1 cellular context compared by ENCODE assay signal in the genomic region with DNA sequence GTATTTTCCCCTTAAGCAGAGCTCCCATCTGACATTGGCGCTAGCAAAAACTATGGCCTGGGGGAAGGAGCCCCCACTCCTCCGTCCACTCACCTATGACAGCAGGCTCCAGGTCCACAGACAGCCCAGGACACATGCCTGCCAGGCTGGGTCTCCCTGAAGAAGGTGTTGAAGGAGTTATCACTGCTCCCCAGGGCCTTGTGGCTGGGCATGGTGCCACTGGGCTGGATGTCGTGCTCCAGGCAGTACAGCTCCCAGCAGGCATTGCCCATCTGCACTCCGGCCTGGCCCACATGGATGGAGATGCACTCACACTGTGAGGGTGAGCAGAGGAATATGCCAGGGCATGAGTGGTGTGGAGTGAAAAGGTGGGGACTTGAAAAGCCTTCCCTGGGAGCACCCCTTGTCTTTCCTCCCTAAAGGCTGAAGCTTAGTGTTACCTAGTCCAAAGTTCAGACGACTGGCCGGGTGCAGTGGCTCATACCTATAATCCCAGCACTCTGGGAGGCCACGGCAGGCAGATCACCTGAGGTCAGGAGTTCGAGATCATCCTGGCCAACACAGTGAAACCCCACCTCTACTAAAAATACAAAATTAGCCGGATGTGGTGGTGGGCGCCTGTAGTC.
TF ChIP-seq lines count a peak whose summit lies in the region.

No MANE protein-coding gene starts in this region.

TF ChIP-seq in IMR-90, 13 proteins besides CTCF, POLR2A, EP300 and RAD21:
- TF ChIP-seq FOS (IDR thresholded peaks at IDR 0.05; ENCODE audit: low read depth, low read length) (no peak), CEBPB (IDR thresholded peaks at IDR 0.05; ENCODE audit: low read depth, low read length) (no peak)
